In genomic region chr20:57409672-57410397, GRCh38 we compare ENCODE assay signal across 12 cellular contexts. TPM values are rescaled to one million over a fixed set of nuclear protein-coding genes. Genes with fewer than 3 reads are reported as not detected.
A peak's percentile ranks its signal among the peaks of the same experiment; 100 is the strongest.
DNase-seq lines count a peak whose midpoint lies in the region; ATAC-seq, FAIRE-seq and TF ChIP-seq lines count a peak whose summit lies in the region.
"Had no signal": no experiment of that assay in that cellular context is flagged by ENCODE, and none has a peak within 500 bp of the region (broad histone marks: within the 10 kb centered on the region; RNA-seq: fewer than 3 reads in every experiment).

No MANE protein-coding gene starts in this region.

- no peak for TF ChIP-seq RAD21 in H1 (IDR thresholded peaks at IDR 0.05 in 1 of 2, conservative IDR thresholded peaks at IDR 0.05 in 1 of 2; ENCODE audit: low read depth in 2 of 2, low read length in 2 of 2)

- H3K79me2 ChIP-seq in H1 (ENCODE audit: control insufficient read depth in 1 of 2, insufficient read depth in 2 of 2, low read length in 2 of 2) = no peaks in the 10 kb centered on the region; a peak in 1 of 4 replicates

- H2AFZ ChIP-seq in H1 (ENCODE audit: low read length) = no peak overlapping the region

- no peaks in the 10 kb centered on the region for H3K79me1 ChIP-seq in H1 (ENCODE audit: low read depth, low read length)

- no peak overlapping the region for H3K23ac ChIP-seq in H1 (ENCODE audit: insufficient read length)

- no peak overlapping the region for H4K91ac ChIP-seq in H1 (replicated peaks; ENCODE audit: insufficient read length, low read length)

- TF ChIP-seq CTCF in H1 (IDR thresholded peaks at IDR 0.05; ENCODE audit: control extremely low read depth in 1 of 3, insufficient read depth in 1 of 3, low read depth in 1 of 3, low read length in 3 of 3) = no peak
- no peak for TF ChIP-seq CTCF in glutamatergic neuron (IDR thresholded peaks at IDR 0.05; ENCODE audit: partially characterized antibody, unreplicated experiment)

- H3K18ac ChIP-seq in H1 (ENCODE audit: extremely low read depth, low read length) = no peak overlapping the region

- TF ChIP-seq EP300 in H1 (IDR thresholded peaks at IDR 0.05; ENCODE audit: borderline replicate concordance in 1 of 2, low read depth in 2 of 2, low read length in 2 of 2) = no peak

- peak overlapping the region; percentile 29; the same call in 1 of the 2 replicates for H4K8ac ChIP-seq in H1 (ENCODE audit: extremely low read depth, insufficient read depth, low read length)

- H3K9me3 Mint-ChIP-seq in glutamatergic neuron (ENCODE audit: unreplicated experiment) = peaks cover 3% of the 10 kb centered on the region

- no peak for TF ChIP-seq POLR2A in H1 (IDR thresholded peaks at IDR 0.05; ENCODE audit: control extremely low read depth in 1 of 2, low read depth in 2 of 2, low read length in 2 of 2)

- H3K27me3 ChIP-seq in BLaER1 (no peaks in the 10 kb centered on the region), HUES48 (ENCODE audit: control insufficient read depth, insufficient read depth, low read length) (no peaks in the 10 kb centered on the region), H1 (replicated peaks in 1 of 4; ENCODE audit: control insufficient read depth in 3 of 4, extremely low read depth in 1 of 4, insufficient read depth in 3 of 4, low read length in 3 of 4) (no peaks in the 10 kb centered on the region), muscle layer of colon (ENCODE audit: control insufficient read depth in 1 of 2, insufficient read depth in 2 of 2, low read length in 2 of 2) (no peaks in the 10 kb centered on the region)

- H3K36me3 ChIP-seq in BLaER1 = peaks cover 63% of the 10 kb centered on the region
- peaks cover 46% of the 10 kb centered on the region for H3K36me3 ChIP-seq in HUES48 (ENCODE audit: control insufficient read depth, insufficient read depth, low read length)
- H3K36me3 ChIP-seq in H1 (ENCODE audit: control insufficient read depth in 2 of 4, insufficient read depth in 4 of 4, low read length in 3 of 4) = peaks cover 2 to 33% (median 16%) of the 10 kb centered on the region in 4 experiments; a peak in 6 of 8 replicates
- peaks cover 20% of the 10 kb centered on the region for H3K36me3 ChIP-seq in muscle layer of colon (ENCODE audit: insufficient read depth, low read length)

- CTCF ChIA-PET in H1 (lab: Charles Lee; ENCODE audit: partially characterized antibody) = interaction anchor here (0.8 to 4.2 kb wide), 7 partner anchors 9 to 86 kb away, joined by 3 to 18 read pairs (median 3); no protein-coding TSS in a partner anchor

- H3K56ac ChIP-seq in H1 (replicated peaks; ENCODE audit: insufficient read length, low read depth, low read length) = no peak overlapping the region

- H2BK5ac ChIP-seq in H1 (ENCODE audit: low read depth, low read length) = no peak overlapping the region

- H2BK20ac ChIP-seq in H1 (ENCODE audit: low read length) = no peak overlapping the region

- POLR2A ChIA-PET in H1 (lab: Charles Lee; ENCODE audit: partially characterized antibody) = interaction anchor here (0.9 to 2.0 kb wide), 5 partner anchors 8 to 52 kb away, joined by 3 to 8 read pairs (median 3); no protein-coding TSS in a partner anchor

- H3K9ac ChIP-seq in BLaER1 = 0 out of 2 replicates have a peak overlapping the region, but pooled peaks have one; percentile 2
- no peak overlapping the region for H3K9ac ChIP-seq in HUES48 (ENCODE audit: low read depth, low read length)
- no peak overlapping the region for H3K9ac ChIP-seq in H1 (replicated peaks in 1 of 4; ENCODE audit: extremely low read depth in 1 of 4, low read depth in 3 of 4, low read length in 3 of 4)
- H3K9ac ChIP-seq in muscle layer of colon (ENCODE audit: low read length) = no peak overlapping the region

- H4K5ac ChIP-seq in H1 (ENCODE audit: insufficient read length, low read depth, low read length) = no peak overlapping the region

- H3K9me3 ChIP-seq in BLaER1 (no peaks in the 10 kb centered on the region), HUES48 (ENCODE audit: control insufficient read depth, insufficient read depth, low read length) (no peaks in the 10 kb centered on the region), H1 (ENCODE audit: insufficient read depth in 2 of 2, low read depth in 1 of 2, low read length in 1 of 2) (no peaks in the 10 kb centered on the region), muscle layer of colon (ENCODE audit: low read length) (no peaks in the 10 kb centered on the region)

- H3K23me2 ChIP-seq in H1 (ENCODE audit: low read depth, low read length) = no peaks in the 10 kb centered on the region

- FAIRE-seq in H1 (lab: Jason Lieb, UNC) = no peak

- no peak overlapping the region for H2AK5ac ChIP-seq in H1 (ENCODE audit: low read depth, low read length)

- H3K4me3 ChIP-seq in BLaER1 = no peak overlapping the region
- no peak overlapping the region for H3K4me3 ChIP-seq in HUES48 (ENCODE audit: low read depth, low read length)
- no peak overlapping the region for H3K4me3 ChIP-seq in H1 (ENCODE audit: extremely low read depth in 1 of 4, insufficient read depth in 2 of 4, low read depth in 3 of 4, low read length in 4 of 4)
- no peak overlapping the region for H3K4me3 ChIP-seq in muscle layer of colon (ENCODE audit: low read depth in 1 of 2, low read length in 2 of 2)

- H3K27me3 Mint-ChIP-seq in glutamatergic neuron (ENCODE audit: unreplicated experiment) = peaks cover 3% of the 10 kb centered on the region

- H3K4me1 ChIP-seq in BLaER1 (peaks cover 78% of the 10 kb centered on the region), HUES48 (ENCODE audit: control insufficient read depth, insufficient read depth, low read length) (no peaks in the 10 kb centered on the region), H1 (replicated peaks in 1 of 4; ENCODE audit: control insufficient read depth in 3 of 4, insufficient read depth in 4 of 4, low read length in 3 of 4) (no peaks in the 10 kb centered on the region), muscle layer of colon (ENCODE audit: insufficient read depth, low read length) (peaks cover 55% of the 10 kb centered on the region)

- H3K4me2 ChIP-seq in BLaER1 (peak overlapping the region; percentile 49; the same call in 1 of the 2 replicates), H1 (ENCODE audit: insufficient read depth in 1 of 2, low read depth in 2 of 2, low read length in 2 of 2) (no peak overlapping the region)

- no peaks in the 10 kb centered on the region for H3K36me3 Mint-ChIP-seq in glutamatergic neuron (ENCODE audit: unreplicated experiment)

- H3K27ac ChIP-seq in BLaER1 (peak overlapping the region; percentile 46; the same call in 1 of the 2 replicates), HUES48 (ENCODE audit: low read depth, low read length) (peak overlapping the region; percentile 27), H1 (ENCODE audit: low read depth, low read length) (no peak overlapping the region), muscle layer of colon (ENCODE audit: low read depth, low read length) (peak overlapping the region; percentile 83)

- ATAC-seq in HG03097 (IDR thresholded peaks at IDR 0.05; ENCODE audit: low FRiP score, unreplicated experiment) = no peak
- no peak for ATAC-seq in GM21360 (IDR thresholded peaks at IDR 0.05; ENCODE audit: unreplicated experiment)
- no peak for ATAC-seq in HG03280 (IDR thresholded peaks at IDR 0.05; ENCODE audit: unreplicated experiment)

- H3K4me1 Mint-ChIP-seq in glutamatergic neuron (ENCODE audit: low read depth, unreplicated experiment) = peaks cover 5% of the 10 kb centered on the region

- H4K20me1 ChIP-seq in BLaER1 (peaks cover 58% of the 10 kb centered on the region), H1 (replicated peaks in 1 of 2; ENCODE audit: control insufficient read depth in 1 of 2, insufficient read depth in 2 of 2, low read length in 2 of 2) (peaks cover 11 to 23% of the 10 kb centered on the region in 2 experiments)

- no peak overlapping the region for H2BK12ac ChIP-seq in H1 (ENCODE audit: low read depth, low read length)

- 90% methylated on average over 14 of the region's 14 CpGs; no CpG with 5 or more reads in 1 of the 2 experiments for WGBS in H1 (ENCODE audit: extremely low coverage in 1 of 2, insufficient coverage in 1 of 2, insufficient read length in 1 of 2, insufficient replicate concordance in 2 of 2, low coverage in 1 of 2, low lambda C conversion rate in 2 of 2, missing lambda C conversion rate in 1 of 2), 2 experiments

- no peak overlapping the region for H3K14ac ChIP-seq in H1 (ENCODE audit: insufficient read length)

- no peak overlapping the region for H3K4ac ChIP-seq in H1 (replicated peaks; ENCODE audit: insufficient read length, low read depth, low read length)

- H2BK120ac ChIP-seq in H1 (replicated peaks; ENCODE audit: low read depth, low read length) = no peak overlapping the region

- DNase-seq in H1 (ENCODE audit: low read depth in 1 of 2, low spot score in 2 of 2) (no peak), glutamatergic neuron (no peak)
- DNase-seq: activated CD4-positive, alpha-beta T cell treated with anti-CD3 and anti-CD28 coated beads, Interleukin-2, amount 50 U/mL, for 4 hours; effector CD8-positive, alpha-beta T cell; stimulated activated CD4-positive, alpha-beta T cell treated with anti-CD3 and anti-CD28 coated beads, Interleukin-1b, Interleukin-23, amount 100 ng/mL, for 48 hours; SW 1271 had no signal

- H2BK15ac ChIP-seq in H1 (ENCODE audit: low read length) = no peak overlapping the region

- no peak overlapping the region for H3K4me3 Mint-ChIP-seq in glutamatergic neuron (ENCODE audit: unreplicated experiment)

- no peak overlapping the region for H3K27ac Mint-ChIP-seq in glutamatergic neuron (ENCODE audit: unreplicated experiment)

RNA-seq across cellular contexts. Expression of gene RBM38, which starts 18.6 kb away (rescaled TPM):
- 57.7 and 60.1 TPM in 2 replicates for total RNA-seq in H1 (2021; fragmentation: NEBNext Ultra II Directional; extraction: Animal tissue kit (Norgen Biotek cat#: 25700))
- polyA plus RNA-seq in H1 (2011; rRNA removed) = 109 and 131 TPM in 2 replicates
- 71.9 TPM for polyA plus RNA-seq in H1 (2011; cell fraction: cytosol; rRNA removed)
- 75.2 TPM for polyA plus RNA-seq in H1 (2011; cell fraction: nucleus; rRNA removed)
- polyA plus RNA-seq in H1 (2012, experiment 1 of 2) = 32.3 to 58.0 TPM (median 56.1 TPM) in 4 replicates
- 61.6 TPM for polyA plus RNA-seq in H1 (2012, experiment 2 of 2)
- polyA plus RNA-seq in H1 (2013, experiment 1 of 2) = 53.7 TPM
- polyA plus RNA-seq in H1 (2013, experiment 2 of 2) = 52.7 TPM
- 16.3 and 19.0 TPM in 2 replicates for polyA minus RNA-seq in H1 (2011; rRNA and poly(A)+ RNA removed)
- polyA minus RNA-seq in H1 (2011; cell fraction: cytosol; rRNA and poly(A)+ RNA removed) = 49.0 TPM
- 23.7 TPM for polyA minus RNA-seq in H1 (2011; cell fraction: nucleus; rRNA and poly(A)+ RNA removed)
- 16.6 TPM for total RNA-seq in glutamatergic neuron (ENCODE audit: unreplicated experiment)

RNA-seq across cellular contexts. Expression of gene RAE1, which starts 58.8 kb away (rescaled TPM):
- total RNA-seq in H1 (2021; fragmentation: NEBNext Ultra II Directional; extraction: Animal tissue kit (Norgen Biotek cat#: 25700)) = 33.0 and 35.9 TPM in 2 replicates
- polyA plus RNA-seq in H1 (2011; rRNA removed) = 44.9 and 58.8 TPM in 2 replicates
- 50.7 TPM for polyA plus RNA-seq in H1 (2011; cell fraction: cytosol; rRNA removed)
- polyA plus RNA-seq in H1 (2011; cell fraction: nucleus; rRNA removed) = 39.7 TPM
- polyA plus RNA-seq in H1 (2012, experiment 1 of 2) = 38.3 to 45.8 TPM (median 41.2 TPM) in 4 replicates
- 20.3 TPM for polyA plus RNA-seq in H1 (2012, experiment 2 of 2)
- 20.4 TPM for polyA plus RNA-seq in H1 (2013, experiment 1 of 2)
- polyA plus RNA-seq in H1 (2013, experiment 2 of 2) = 17.4 TPM
- polyA minus RNA-seq in H1 (2011; rRNA and poly(A)+ RNA removed) = 69.3 and 70.1 TPM in 2 replicates
- 23.9 TPM for polyA minus RNA-seq in H1 (2011; cell fraction: cytosol; rRNA and poly(A)+ RNA removed)
- 69.1 TPM for polyA minus RNA-seq in H1 (2011; cell fraction: nucleus; rRNA and poly(A)+ RNA removed)
- 28.3 TPM for total RNA-seq in glutamatergic neuron (ENCODE audit: unreplicated experiment)
